Comparison of ENCODE assay signal across 11 cellular contexts in the genomic region with DNA sequence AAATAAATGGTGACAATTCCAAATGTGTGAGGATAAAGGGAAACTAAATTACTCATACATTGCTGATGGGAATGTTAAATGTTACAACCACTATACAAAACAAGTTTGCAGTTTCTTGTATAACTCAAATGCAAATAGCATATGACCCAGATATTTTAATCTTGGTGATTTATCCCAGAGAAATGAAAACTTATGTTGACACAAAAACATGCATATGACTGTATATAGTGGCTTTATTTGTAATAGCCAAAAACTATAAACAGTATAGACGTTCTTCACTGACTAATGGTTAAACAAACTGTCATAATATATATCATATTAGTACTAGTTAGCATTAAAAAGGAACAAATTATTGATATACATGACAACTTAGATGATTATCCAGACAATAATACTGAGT.
"Had no signal": no experiment of that assay in that cellular context is flagged by ENCODE, and none has a peak within 500 bp of the region (broad histone marks: within the 10 kb centered on the region; RNA-seq: fewer than 3 reads in every experiment).

No MANE protein-coding gene starts in this region.

- H3K4me1 ChIP-seq: HAP-1 had no signal

- H3K36me3 ChIP-seq: HAP-1 had no signal

- H3K9me3 Mint-ChIP-seq: GM23338 had no signal

- H3K9ac ChIP-seq: GM23248 had no signal

- H3K4me3 ChIP-seq: GM23248, GM23338, HAP-1 had no signal

- DNase-seq: GM23248, GOT3, H7, H9, HCEC 1CT, HFFc6 had no signal

- H2AFZ ChIP-seq: GM23248, GM23338 had no signal

- ATAC-seq: GM23338, HCT116 had no signal

- H3K9me3 ChIP-seq: HAP-1 had no signal

- H3K4me3 Mint-ChIP-seq: GM23338, H9, HFFc6 had no signal

- H3K4me2 ChIP-seq: GM23338 had no signal

- H3K27ac ChIP-seq: GM23248 had no signal

- FAIRE-seq: H1, H54 had no signal

- H3K27ac Mint-ChIP-seq: GM23338, H9, HFFc6 had no signal

- H3K4me1 Mint-ChIP-seq: GM23338, H9 had no signal
